Comparison of ENCODE assay signal across 8 cellular contexts in the genomic region with DNA sequence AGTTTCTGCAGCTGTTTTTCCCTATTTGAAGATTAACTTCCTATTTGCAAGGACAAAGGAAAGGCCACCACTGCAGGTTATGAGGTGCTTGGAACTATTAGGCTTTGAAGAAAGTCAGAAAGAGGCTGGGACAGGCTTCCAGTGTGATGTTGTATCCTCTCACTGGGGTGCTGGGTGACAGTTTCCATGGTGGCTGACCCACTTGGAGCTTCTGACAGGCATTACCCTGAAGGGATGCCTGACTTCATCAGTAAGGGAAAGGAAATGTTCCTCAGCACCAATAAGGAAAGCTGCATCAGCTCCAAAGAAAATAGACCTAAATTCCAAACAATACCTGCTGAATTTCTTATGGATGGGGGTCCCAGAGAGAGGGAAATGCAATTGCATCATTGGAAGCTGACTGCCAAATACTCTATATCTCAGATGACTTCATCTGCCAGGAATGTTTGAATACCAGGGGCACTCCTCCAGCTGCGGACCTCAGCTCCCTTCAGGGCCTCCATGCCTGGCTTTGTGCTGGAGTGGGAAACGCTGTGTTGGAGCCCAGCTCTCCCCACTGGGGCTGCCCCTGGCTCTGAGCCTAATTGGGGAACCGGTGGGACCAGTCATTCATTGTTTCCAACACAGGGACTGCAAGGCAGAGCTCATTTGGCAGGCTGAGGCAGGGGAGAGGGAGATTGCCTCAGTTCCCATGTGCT.
A peak's percentile ranks its signal among the peaks of the same experiment; 100 is the strongest.
DNase-seq lines count a peak whose midpoint lies in the region; ATAC-seq and TF ChIP-seq lines count a peak whose summit lies in the region.

No MANE protein-coding gene starts in this region.

- ATAC-seq in Panc1: 0 out of 2 replicates have a peak, but pooled peaks have one; percentile 45
- no peak for ATAC-seq in HG03521 (IDR thresholded peaks at IDR 0.05; ENCODE audit: unreplicated experiment)
- no peak for ATAC-seq in HG02610 (IDR thresholded peaks at IDR 0.05; ENCODE audit: unreplicated experiment)

- intact Hi-C loops in Panc1 (cut with micrococcal nuclease; ENCODE audit: unreplicated experiment): no loop called here

- no peak overlapping the region for H4K12ac ChIP-seq in trophoblast cell (ENCODE audit: low read depth, low read length)

- WGBS in trophoblast cell (ENCODE audit: extremely low coverage, insufficient coverage, insufficient read length): no CpG with 5 or more reads among the region's 3 CpGs

- H2BK120ac ChIP-seq in trophoblast cell (ENCODE audit: insufficient read depth, low read length, poor library complexity): no peak overlapping the region

- no peaks in the 10 kb centered on the region for H3K79me2 ChIP-seq in trophoblast cell (ENCODE audit: control insufficient read depth, insufficient read depth, low read length, poor library complexity)

- peak overlapping the region; percentile 20 for H4K91ac ChIP-seq in trophoblast cell (ENCODE audit: low read depth, low read length)

- H3K18ac ChIP-seq in trophoblast cell (ENCODE audit: low read length): no peak overlapping the region

- no peak overlapping the region for H3K14ac ChIP-seq in trophoblast cell (ENCODE audit: low read length)

- H3K27ac Mint-ChIP-seq in activated naive CD4-positive, alpha-beta T cell treated with anti-CD3 and anti-CD28 coated beads, Interleukin-2, amount 10 ng/mL, durations not matched to agents 7 days and 5 days: no peak overlapping the region

- BruUV-seq in Panc1 (replicated peaks; lab: Mats Ljungman, UMichigan): no TSS peak

- H3K79me1 ChIP-seq in trophoblast cell (ENCODE audit: low read length): peaks cover 7% of the 10 kb centered on the region

- no peak overlapping the region for H3K9ac ChIP-seq in trophoblast cell (ENCODE audit: low read length)

- no peaks in the 10 kb centered on the region for H3K9me3 ChIP-seq in Panc1 (ENCODE audit: control insufficient read depth, insufficient read depth, low read depth, low read length)
- no peaks in the 10 kb centered on the region for H3K9me3 ChIP-seq in trophoblast cell (ENCODE audit: insufficient read depth, low read depth, low read length)

- no peak overlapping the region for H2AFZ ChIP-seq in trophoblast cell (ENCODE audit: insufficient read depth, low read length, poor library complexity)

- H3K23ac ChIP-seq in trophoblast cell (ENCODE audit: low read length): no peak overlapping the region

- in situ Hi-C loops in Panc1 (cut with HindIII; ENCODE audit: low pct_unique_long_range_greater_than_20kb, low sequenced_read_pairs): no loop called here

- H3K4me1 ChIP-seq in Panc1 (ENCODE audit: control insufficient read depth, insufficient read depth, low read length): no peaks in the 10 kb centered on the region
- H3K4me1 ChIP-seq in trophoblast cell (ENCODE audit: control insufficient read depth in 1 of 2, insufficient read depth in 2 of 2, low read length in 2 of 2): peaks cover 9 to 17% of the 10 kb centered on the region in 2 experiments

- peak; percentile 44 for DNase-seq in DMS53 (lab: John Stamatoyannopoulos, UW)
- DNase-seq in Panc1 (ENCODE audit: low read depth, low spot score): no peak
- peak; percentile 68 for DNase-seq in globus pallidus (ENCODE audit: low spot score)
- peak; percentile 40 to 64 for DNase-seq in trophoblast cell
- no peak for DNase-seq in GM19238 (ENCODE audit: insufficient read length, low spot score)
- DNase-seq in activated naive CD4-positive, alpha-beta T cell treated with anti-CD3 and anti-CD28 coated beads, Interleukin-2, amount 10 ng/mL, durations not matched to agents 7 days and 5 days: no peak

- no peak overlapping the region for H3K4me3 Mint-ChIP-seq in activated naive CD4-positive, alpha-beta T cell treated with anti-CD3 and anti-CD28 coated beads, Interleukin-2, amount 10 ng/mL, durations not matched to agents 7 days and 5 days

- POLR2A ChIA-PET in Panc1 (lab: Charles Lee): no interaction called here

- H4K8ac ChIP-seq in trophoblast cell (ENCODE audit: low read depth, low read length): no peak overlapping the region

- no peak overlapping the region for H3K4me3 ChIP-seq in Panc1 (ENCODE audit: low read depth in 2 of 2, low read length in 2 of 2)
- H3K4me3 ChIP-seq in trophoblast cell (ENCODE audit: low read depth, low read length): no peak overlapping the region

- H3K36me3 ChIP-seq in Panc1 (ENCODE audit: control insufficient read depth, insufficient read depth, low read length) (no peaks in the 10 kb centered on the region), trophoblast cell (ENCODE audit: control insufficient read depth in 1 of 2, insufficient read depth in 2 of 2, low read length in 2 of 2) (peaks cover 0 to 2% of the 10 kb centered on the region in 2 experiments)

- H3K36me3 Mint-ChIP-seq in activated naive CD4-positive, alpha-beta T cell treated with anti-CD3 and anti-CD28 coated beads, Interleukin-2, amount 10 ng/mL, durations not matched to agents 7 days and 5 days: peaks cover 11% of the 10 kb centered on the region

- H3K4ac ChIP-seq in trophoblast cell (ENCODE audit: low read depth, low read length): no peak overlapping the region

- peaks cover under 1% of the 10 kb centered on the region for H3K4me1 Mint-ChIP-seq in activated naive CD4-positive, alpha-beta T cell treated with anti-CD3 and anti-CD28 coated beads, Interleukin-2, amount 10 ng/mL, durations not matched to agents 7 days and 5 days

- no peak for TF ChIP-seq CTCF in Panc1 (IDR thresholded peaks at IDR 0.05)

- no peak overlapping the region for H3K27ac ChIP-seq in Panc1 (ENCODE audit: low read length)
- peak overlapping the region; percentile 40 for H3K27ac ChIP-seq in trophoblast cell (ENCODE audit: low read depth, low read length)

- H3K27me3 Mint-ChIP-seq in activated naive CD4-positive, alpha-beta T cell treated with anti-CD3 and anti-CD28 coated beads, Interleukin-2, amount 10 ng/mL, durations not matched to agents 7 days and 5 days: no peaks in the 10 kb centered on the region

- H3K9me3 Mint-ChIP-seq in activated naive CD4-positive, alpha-beta T cell treated with anti-CD3 and anti-CD28 coated beads, Interleukin-2, amount 10 ng/mL, durations not matched to agents 7 days and 5 days: no peaks in the 10 kb centered on the region

- H3K27me3 ChIP-seq in Panc1 (ENCODE audit: control insufficient read depth, insufficient read depth, low read length) (no peaks in the 10 kb centered on the region), trophoblast cell (ENCODE audit: insufficient read depth, low read length) (no peaks in the 10 kb centered on the region)

- CTCF ChIA-PET in Panc1 (lab: Charles Lee): no interaction called here
- CTCF ChIA-PET in activated naive CD4-positive, alpha-beta T cell treated with anti-CD3 and anti-CD28 coated beads, Interleukin-2, amount 10 ng/mL, durations not matched to agents 7 days and 5 days (lab: Charles Lee): interaction anchor here (1.1 kb wide), 2 partner anchors 11 to 226 kb away, joined by 3 to 4 read pairs; no protein-coding TSS in a partner anchor

- H2BK5ac ChIP-seq in trophoblast cell (ENCODE audit: low read depth, low read length, poor library complexity): no peak overlapping the region

- no peak overlapping the region for H3K4me2 ChIP-seq in trophoblast cell (ENCODE audit: low read length)

- H2BK12ac ChIP-seq in trophoblast cell (ENCODE audit: low read length): no peak overlapping the region

- H2AK5ac ChIP-seq in trophoblast cell (ENCODE audit: low read length): peak overlapping the region; percentile 28

Comparison
In these comparisons a context has a peak if more than half of its experiments do, and no peak if none do; other contexts are left out.
1. DNase-seq: peak in DMS53 (single experiment), globus pallidus (single experiment) and trophoblast cell (2 of 2); none in Panc1 (single experiment), GM19238 (single experiment) and activated naive CD4-positive, alpha-beta T cell treated with anti-CD3 and anti-CD28 coated beads, Interleukin-2, amount 10 ng/mL, durations not matched to agents 7 days and 5 days (single experiment).